In the genomic region with DNA sequence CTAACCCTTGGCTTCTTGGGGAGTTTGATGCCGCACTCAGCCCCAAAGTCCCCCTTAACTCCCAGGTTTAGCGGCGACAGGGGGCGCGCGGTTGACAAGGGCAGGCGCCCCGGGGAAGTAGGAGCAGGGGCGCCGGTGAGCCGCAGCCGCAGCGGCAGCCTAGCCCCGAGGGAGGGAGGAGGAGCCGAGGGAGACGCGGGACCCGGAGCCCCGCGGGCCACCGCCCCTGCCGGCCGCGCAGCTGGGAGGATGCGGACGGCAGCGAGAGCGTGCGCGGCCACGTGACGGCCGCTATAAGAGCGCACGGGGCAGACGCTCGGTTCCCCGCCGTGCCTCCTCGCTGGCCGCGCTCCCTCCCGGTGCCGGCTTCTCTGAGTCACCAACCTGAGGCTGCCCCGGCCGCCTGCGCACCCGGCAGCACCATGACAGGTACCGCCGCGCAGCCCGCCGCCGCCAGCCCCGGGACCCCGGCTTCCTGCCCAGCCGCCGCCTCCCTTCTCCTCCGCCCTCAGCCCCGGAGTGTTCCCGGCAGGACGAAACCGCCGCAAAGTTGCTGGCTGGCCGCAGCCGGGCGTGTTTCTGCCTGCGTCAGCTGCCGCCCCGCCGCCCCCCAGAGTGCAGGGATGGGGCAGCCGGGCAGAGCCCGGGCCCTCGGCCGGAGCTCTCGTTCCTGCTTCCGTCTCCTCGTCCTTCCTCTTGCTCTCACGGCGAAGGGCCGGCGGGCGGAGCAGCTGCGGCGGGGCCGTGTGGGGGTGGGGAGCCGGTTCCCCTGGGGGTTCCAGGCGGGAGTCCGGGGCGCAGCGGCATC, we compare ENCODE assay signal across 8 cellular contexts. TPM values are rescaled to one million over a fixed set of nuclear protein-coding genes. Genes with fewer than 3 reads are reported as not detected.
DNase-seq lines count a peak whose midpoint lies in the region; ATAC-seq and TF ChIP-seq lines count a peak whose summit lies in the region.

Gene GYG1 (plus strand): TSS at position 322 of the 808 bp plus-strand sequence. CDS start 101 bp downstream, at position 423.

- CTCF ChIA-PET in PC-9 (lab: Charles Lee) = no interaction called here

- H3K4me3 ChIP-seq in PC-9 (peak within 1 kb of the TSS; percentile 81), esophagus (ENCODE audit: low read depth in 1 of 2, low read length in 2 of 2) (peak within 1 kb of the TSS; percentile 91 to 92), mucosa of stomach (ENCODE audit: low read length) (peak within 1 kb of the TSS; percentile 31)

- H4K20me1 ChIP-seq in PC-9 (ENCODE audit: insufficient read depth) = no peaks in the 10 kb centered on the region

- POLR2A ChIA-PET in PC-9 (lab: Charles Lee; ENCODE audit: unreplicated experiment) = interaction anchor here (0.7 kb wide), 1 partner anchor 1537 kb away, joined by 3 read pairs; no protein-coding TSS in a partner anchor

- DNase-seq in COR-L47 (lab: John Stamatoyannopoulos, UW) (peak; percentile 69), HK-2 (ENCODE audit: unreplicated experiment) (peak; percentile 81), PC-9 (peak; percentile 68 to 77)
- peak; percentile 85 for DNase-seq in activated T-cell treated with anti-CD3 and anti-CD28 coated beads, Interleukin-2, amount 50 U/mL, for 1 hour
- peak; percentile 42 for DNase-seq in stimulated activated CD8-positive, alpha-beta memory T cell treated with anti-CD3 and anti-CD28 coated beads, Interleukin-7, amount 100 ng/mL, for 24 hours (ENCODE audit: low read depth)

- H3K27me3 ChIP-seq in PC-9 (ENCODE audit: insufficient read depth, low read depth) = no peaks in the 10 kb centered on the region
- H3K27me3 ChIP-seq in esophagus (ENCODE audit: control insufficient read depth in 1 of 2, insufficient read depth in 2 of 2, low read length in 2 of 2) = no peaks in the 10 kb centered on the region
- no peaks in the 10 kb centered on the region for H3K27me3 ChIP-seq in mucosa of stomach (ENCODE audit: control insufficient read depth, insufficient read depth, low read length)

- H2AFZ ChIP-seq in PC-9 = peak within 1 kb of the TSS; percentile 96

- H3K4me1 ChIP-seq in PC-9 (replicated peaks; ENCODE audit: insufficient read depth) = peaks cover 10% of the 10 kb centered on the region; the same call in 1 of the 2 replicates
- no peaks in the 10 kb centered on the region for H3K4me1 ChIP-seq in esophagus (ENCODE audit: control insufficient read depth in 2 of 2, insufficient read depth in 2 of 2, low read length in 1 of 2)
- peaks cover 7% of the 10 kb centered on the region for H3K4me1 ChIP-seq in mucosa of stomach (ENCODE audit: control insufficient read depth, insufficient read depth, low read length)

- TF ChIP-seq CTCF in PC-9 (conservative IDR thresholded peaks at IDR 0.05) = no peak; the same call in 1 of the 2 replicates

- H3K36me3 ChIP-seq in PC-9 (ENCODE audit: low read depth) (no peaks in the 10 kb centered on the region), esophagus (ENCODE audit: control insufficient read depth in 2 of 2, insufficient read depth in 2 of 2, low read length in 1 of 2) (peaks cover 0 to 2% of the 10 kb centered on the region in 2 donors), mucosa of stomach (ENCODE audit: control insufficient read depth, insufficient read depth, low read length) (no peaks in the 10 kb centered on the region)

- WGBS in esophagus, 2 donors = 0% methylated on average over 74 to 91 of the region's 91 CpGs

- no peaks in the 10 kb centered on the region for H3K9me3 ChIP-seq in PC-9 (ENCODE audit: insufficient read depth, low read depth)
- no peaks in the 10 kb centered on the region for H3K9me3 ChIP-seq in esophagus (ENCODE audit: control insufficient read depth in 2 of 2, insufficient read depth in 1 of 2, low read depth in 1 of 2, low read length in 1 of 2)
- H3K9me3 ChIP-seq in mucosa of stomach (ENCODE audit: control insufficient read depth, low read length) = no peaks in the 10 kb centered on the region

- peak within 1 kb of the TSS; percentile 84 for H3K9ac ChIP-seq in mucosa of stomach (ENCODE audit: low read length)

- no peaks in the 10 kb centered on the region; the same call in 1 of the 2 replicates for H3F3A ChIP-seq in PC-9 (ENCODE audit: insufficient read depth, low read depth)

- intact Hi-C loops in PC-9 (cut with micrococcal nuclease; ENCODE audit: unreplicated experiment) = loop anchor here (5.0 kb wide), 1 partner anchor 96 kb away; the partner anchor contains the start of gene HLTF

- no TSS peak for BruUV-seq in PC-9 (replicated peaks; lab: Mats Ljungman, UMichigan)

- ATAC-seq in GM19455 (IDR thresholded peaks at IDR 0.05; ENCODE audit: unreplicated experiment) = peak; percentile 88

- H3K27ac ChIP-seq in PC-9 = peak within 1 kb of the TSS; percentile 53
- peak within 1 kb of the TSS; percentile 89 to 96 for H3K27ac ChIP-seq in esophagus (ENCODE audit: low read depth in 2 of 2, low read length in 1 of 2)

- H3K9me2 ChIP-seq in PC-9 (ENCODE audit: insufficient read depth) = no peaks in the 10 kb centered on the region

- peak within 1 kb of the TSS; percentile 88 for H3K4me2 ChIP-seq in PC-9

- no peaks in the 10 kb centered on the region for H3K79me2 ChIP-seq in PC-9 (ENCODE audit: low read depth)

RNA-seq across cellular contexts. Expression of gene GYG1, which starts in this region (rescaled TPM):
- 16.5 and 20.3 TPM in 2 replicates for total RNA-seq in PC-9 (2021)
- polyA plus RNA-seq in esophagus = 10 to 100 TPM; 10.9 to 37.8 TPM

Comparison
In these comparisons a context has a peak if more than half of its experiments do, and no peak if none do; other contexts are left out.
1. Peak in every context shown above with its lines: DNase-seq, ATAC-seq, H3K4me3 ChIP-seq and H3K27ac ChIP-seq.
2. H3K4me3 ChIP-seq: peak in every context shown above with its lines; median percentile 92 in esophagus; 81 in PC-9; 31 in mucosa of stomach.